Comparison of ENCODE assay signal across 8 cellular contexts in the genomic region with DNA sequence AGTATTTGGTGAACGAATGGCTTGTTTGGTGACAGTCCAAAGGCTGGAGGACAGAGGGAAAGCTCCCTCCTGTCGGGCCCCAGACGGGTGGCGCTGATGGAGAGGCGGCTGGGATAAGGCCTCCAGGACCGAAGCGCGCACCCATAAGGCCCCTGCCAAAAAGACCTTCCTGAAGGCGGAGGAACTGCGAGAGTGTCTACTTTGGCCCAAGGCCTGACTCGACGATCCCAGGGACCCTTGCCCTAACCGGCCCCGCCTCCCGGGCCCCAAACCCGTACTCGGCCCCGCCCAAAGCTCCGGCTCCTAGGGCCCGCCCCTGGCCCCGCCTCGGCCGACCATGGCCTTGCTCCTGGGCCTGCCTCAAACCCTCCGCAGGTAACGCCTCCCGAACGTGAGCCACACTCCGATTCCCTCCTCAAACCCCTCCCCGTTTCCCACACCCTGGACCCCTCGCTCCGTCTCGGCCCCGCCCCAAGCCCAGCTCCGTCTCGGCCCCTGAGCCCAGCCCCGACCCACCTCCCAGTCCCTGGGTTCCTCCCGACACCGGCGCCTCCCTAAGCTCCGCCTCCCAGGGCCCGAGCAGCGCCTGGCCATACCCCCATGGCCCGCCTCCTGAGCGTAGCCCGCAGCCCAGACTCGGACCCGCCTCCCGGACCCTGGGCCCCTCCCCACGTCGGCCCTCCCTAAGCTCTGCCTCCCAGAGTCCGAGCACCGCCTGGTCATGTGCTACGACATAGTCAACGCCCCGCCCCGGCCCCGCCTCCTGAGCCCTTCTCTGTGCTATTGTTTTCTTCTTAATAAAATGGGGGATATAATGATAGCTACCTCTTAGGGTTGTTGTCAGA.
DNase-seq lines count a peak whose midpoint lies in the region; ATAC-seq lines count a peak whose summit lies in the region.

No MANE protein-coding gene starts in this region.

- peaks cover 12% of the 10 kb centered on the region for H3K4me1 Mint-ChIP-seq in dendritic cell treated with granulocyte-macrophage colony-stimulating factor and Interleukin-4, amounts not matched to agents 40 ng/mL and 50 ng/mL, for 4 days (ENCODE audit: low read depth)

- no peaks in the 10 kb centered on the region for H3K9me3 Mint-ChIP-seq in dendritic cell treated with granulocyte-macrophage colony-stimulating factor and Interleukin-4, amounts not matched to agents 40 ng/mL and 50 ng/mL, for 4 days

- peak overlapping the region; percentile 81 for H3K4me3 Mint-ChIP-seq in dendritic cell treated with granulocyte-macrophage colony-stimulating factor and Interleukin-4, amounts not matched to agents 40 ng/mL and 50 ng/mL, for 4 days

- intact Hi-C loops in dendritic cell treated with granulocyte-macrophage colony-stimulating factor and Interleukin-4, amounts not matched to agents 40 ng/mL and 50 ng/mL, for 4 days (cut with micrococcal nuclease), result loop anchor here (10.0 kb wide), 1 partner anchor 373 kb away; no protein-coding TSS in a partner anchor

- ATAC-seq in HG03108 (IDR thresholded peaks at IDR 0.05; ENCODE audit: unreplicated experiment) (peak; percentile 100), left lobe of liver (peak; percentile 100)

- DNase-seq in NCI-H524 (lab: John Stamatoyannopoulos, UW) (peak; percentile 31 to 61), NCI-H524 treated with DMSO at 0.1 percent for 48 hours (lab: John Stamatoyannopoulos, UW) (no peak), NCI-H2227 (lab: John Stamatoyannopoulos, UW; ENCODE audit: unreplicated experiment) (peak; percentile 92), left lobe of liver (ENCODE audit: low spot score) (peak; percentile 96)
- DNase-seq in activated CD4-positive, alpha-beta T cell treated with anti-CD3 and anti-CD28 coated beads, Interleukin-2, amount 50 U/mL, for 1 hour, result peak; percentile 88
- peak; percentile 75 to 81 for DNase-seq in stimulated activated CD4-positive, alpha-beta T cell treated with anti-CD3 and anti-CD28 coated beads, Interleukin-1b, Interleukin-23, amount 100 ng/mL, for 4 hours (ENCODE audit: low read depth in 2 of 2)

- H3K27me3 Mint-ChIP-seq in dendritic cell treated with granulocyte-macrophage colony-stimulating factor and Interleukin-4, amounts not matched to agents 40 ng/mL and 50 ng/mL, for 4 days, result peaks cover 19% of the 10 kb centered on the region

- peak overlapping the region; percentile 85 for H3K27ac Mint-ChIP-seq in dendritic cell treated with granulocyte-macrophage colony-stimulating factor and Interleukin-4, amounts not matched to agents 40 ng/mL and 50 ng/mL, for 4 days

- no peaks in the 10 kb centered on the region for H3K36me3 Mint-ChIP-seq in dendritic cell treated with granulocyte-macrophage colony-stimulating factor and Interleukin-4, amounts not matched to agents 40 ng/mL and 50 ng/mL, for 4 days (ENCODE audit: low read depth)
